ENCODE assay signal across 1 cellular context in the genomic region with DNA sequence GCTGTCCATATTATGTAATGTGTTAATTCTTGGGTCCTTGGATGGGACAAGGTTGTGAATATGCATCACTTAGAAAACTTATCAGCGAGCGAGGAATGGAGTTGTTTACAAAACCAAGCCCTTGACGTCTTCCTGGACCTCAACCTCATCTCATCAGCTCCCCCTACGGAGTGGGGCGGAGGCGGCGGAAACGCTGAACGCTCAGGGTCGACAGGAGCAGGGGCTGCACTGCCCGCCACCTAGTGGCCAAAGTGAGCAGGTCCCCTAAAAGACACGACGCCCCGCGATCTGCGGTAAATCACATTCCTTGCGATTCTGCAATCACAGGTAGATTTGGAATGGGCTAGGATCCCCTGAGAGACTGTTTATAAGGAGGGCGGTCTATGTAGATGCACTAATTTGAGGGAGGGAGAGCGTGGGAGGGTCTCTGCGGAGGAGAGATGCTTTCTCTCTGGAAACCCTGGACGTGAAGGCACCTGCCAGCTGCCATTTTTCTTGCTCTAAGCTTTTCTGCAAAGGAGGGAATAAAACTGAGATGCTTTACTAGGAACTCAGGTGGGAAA.
TF ChIP-seq lines count a peak whose summit lies in the region.

No MANE protein-coding gene starts in this region.

TF ChIP-seq in HepG2, 621 proteins besides CTCF, POLR2A, EP300 and RAD21 (continued from another document and continues in another):
- TF ChIP-seq, protein P1, sequence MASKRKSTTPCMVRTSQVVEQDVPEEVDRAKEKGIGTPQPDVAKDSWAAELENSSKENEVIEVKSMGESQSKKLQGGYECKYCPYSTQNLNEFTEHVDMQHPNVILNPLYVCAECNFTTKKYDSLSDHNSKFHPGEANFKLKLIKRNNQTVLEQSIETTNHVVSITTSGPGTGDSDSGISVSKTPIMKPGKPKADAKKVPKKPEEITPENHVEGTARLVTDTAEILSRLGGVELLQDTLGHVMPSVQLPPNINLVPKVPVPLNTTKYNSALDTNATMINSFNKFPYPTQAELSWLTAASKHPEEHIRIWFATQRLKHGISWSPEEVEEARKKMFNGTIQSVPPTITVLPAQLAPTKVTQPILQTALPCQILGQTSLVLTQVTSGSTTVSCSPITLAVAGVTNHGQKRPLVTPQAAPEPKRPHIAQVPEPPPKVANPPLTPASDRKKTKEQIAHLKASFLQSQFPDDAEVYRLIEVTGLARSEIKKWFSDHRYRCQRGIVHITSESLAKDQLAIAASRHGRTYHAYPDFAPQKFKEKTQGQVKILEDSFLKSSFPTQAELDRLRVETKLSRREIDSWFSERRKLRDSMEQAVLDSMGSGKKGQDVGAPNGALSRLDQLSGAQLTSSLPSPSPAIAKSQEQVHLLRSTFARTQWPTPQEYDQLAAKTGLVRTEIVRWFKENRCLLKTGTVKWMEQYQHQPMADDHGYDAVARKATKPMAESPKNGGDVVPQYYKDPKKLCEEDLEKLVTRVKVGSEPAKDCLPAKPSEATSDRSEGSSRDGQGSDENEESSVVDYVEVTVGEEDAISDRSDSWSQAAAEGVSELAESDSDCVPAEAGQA (IDR thresholded peaks at IDR 0.05; ENCODE audit: low read depth), result 0 out of 2 replicates have a peak, but pooled peaks have one; percentile 17
- TF ChIP-seq, protein P1 (CRISPR knock-in tag; IDR thresholded peaks at IDR 0.05; ENCODE audit: borderline replicate concordance), result no peak
- TF ChIP-seq, protein P2, sequence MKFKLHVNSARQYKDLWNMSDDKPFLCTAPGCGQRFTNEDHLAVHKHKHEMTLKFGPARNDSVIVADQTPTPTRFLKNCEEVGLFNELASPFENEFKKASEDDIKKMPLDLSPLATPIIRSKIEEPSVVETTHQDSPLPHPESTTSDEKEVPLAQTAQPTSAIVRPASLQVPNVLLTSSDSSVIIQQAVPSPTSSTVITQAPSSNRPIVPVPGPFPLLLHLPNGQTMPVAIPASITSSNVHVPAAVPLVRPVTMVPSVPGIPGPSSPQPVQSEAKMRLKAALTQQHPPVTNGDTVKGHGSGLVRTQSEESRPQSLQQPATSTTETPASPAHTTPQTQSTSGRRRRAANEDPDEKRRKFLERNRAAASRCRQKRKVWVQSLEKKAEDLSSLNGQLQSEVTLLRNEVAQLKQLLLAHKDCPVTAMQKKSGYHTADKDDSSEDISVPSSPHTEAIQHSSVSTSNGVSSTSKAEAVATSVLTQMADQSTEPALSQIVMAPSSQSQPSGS (CRISPR knock-in tag; IDR thresholded peaks at IDR 0.05), result peak; percentile 51
- TF ChIP-seq, protein P3, sequence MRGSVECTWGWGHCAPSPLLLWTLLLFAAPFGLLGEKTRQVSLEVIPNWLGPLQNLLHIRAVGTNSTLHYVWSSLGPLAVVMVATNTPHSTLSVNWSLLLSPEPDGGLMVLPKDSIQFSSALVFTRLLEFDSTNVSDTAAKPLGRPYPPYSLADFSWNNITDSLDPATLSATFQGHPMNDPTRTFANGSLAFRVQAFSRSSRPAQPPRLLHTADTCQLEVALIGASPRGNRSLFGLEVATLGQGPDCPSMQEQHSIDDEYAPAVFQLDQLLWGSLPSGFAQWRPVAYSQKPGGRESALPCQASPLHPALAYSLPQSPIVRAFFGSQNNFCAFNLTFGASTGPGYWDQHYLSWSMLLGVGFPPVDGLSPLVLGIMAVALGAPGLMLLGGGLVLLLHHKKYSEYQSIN (CRISPR knock-in tag; IDR thresholded peaks at IDR 0.05; ENCODE audit: borderline replicate concordance), result no peak
- TF ChIP-seq ZNF292 (CRISPR knock-in tag; IDR thresholded peaks at IDR 0.05; ENCODE audit: borderline replicate concordance, low read depth) (no peak), BORCS8-MEF2B (CRISPR knock-in tag; IDR thresholded peaks at IDR 0.05) (peak; percentile 89), SATB2 (CRISPR knock-in tag; IDR thresholded peaks at IDR 0.05) (no peak), ZNF577 (CRISPR knock-in tag; IDR thresholded peaks at IDR 0.05; ENCODE audit: borderline replicate concordance, low read depth) (no peak), ZC3H13 (CRISPR knock-in tag; IDR thresholded peaks at IDR 0.05) (no peak), ZFP1 (CRISPR knock-in tag; IDR thresholded peaks at IDR 0.05) (no peak), ZNF33B (CRISPR knock-in tag; IDR thresholded peaks at IDR 0.05) (0 out of 2 replicates have a peak, but pooled peaks have one; percentile 35), ZNF543 (CRISPR knock-in tag; IDR thresholded peaks at IDR 0.05) (no peak), ERF (CRISPR knock-in tag; IDR thresholded peaks at IDR 0.05) (peak; percentile 78; the same call in 1 of the 2 replicates), ZNF589 (CRISPR knock-in tag; conservative IDR thresholded peaks at IDR 0.05) (no peak), SOX5 (CRISPR knock-in tag; IDR thresholded peaks at IDR 0.05; ENCODE audit: borderline replicate concordance) (0 out of 2 replicates have a peak, but pooled peaks have one; percentile 42), JUNB (CRISPR knock-in tag; IDR thresholded peaks at IDR 0.05; ENCODE audit: borderline replicate concordance) (no peak), ZNF205 (CRISPR knock-in tag; IDR thresholded peaks at IDR 0.05) (peak; percentile 86), ZBTB38 (CRISPR knock-in tag; IDR thresholded peaks at IDR 0.05) (peak; percentile 68; the same call in 1 of the 2 replicates), ZNF772 (CRISPR knock-in tag; IDR thresholded peaks at IDR 0.05) (no peak), SIN3A (IDR thresholded peaks at IDR 0.05; ENCODE audit: borderline replicate concordance, low read depth, low read length) (no peak), ZNF274 (CRISPR knock-in tag; IDR thresholded peaks at IDR 0.05) (0 out of 2 replicates have a peak, but pooled peaks have one; percentile 61), HDAC2 (CRISPR knock-in tag; IDR thresholded peaks at IDR 0.05) (peak; percentile 88), HNF4A (CRISPR knock-in tag; IDR thresholded peaks at IDR 0.05) (peak; percentile 55), KDM5A (IDR thresholded peaks at IDR 0.05; ENCODE audit: borderline replicate concordance, low read length) (no peak), MED1 (CRISPR knock-in tag; IDR thresholded peaks at IDR 0.05) (no peak), ISL2 (CRISPR knock-in tag; IDR thresholded peaks at IDR 0.05) (peak; percentile 43; the same call in 1 of the 2 replicates)
- TF ChIP-seq, protein P4, sequence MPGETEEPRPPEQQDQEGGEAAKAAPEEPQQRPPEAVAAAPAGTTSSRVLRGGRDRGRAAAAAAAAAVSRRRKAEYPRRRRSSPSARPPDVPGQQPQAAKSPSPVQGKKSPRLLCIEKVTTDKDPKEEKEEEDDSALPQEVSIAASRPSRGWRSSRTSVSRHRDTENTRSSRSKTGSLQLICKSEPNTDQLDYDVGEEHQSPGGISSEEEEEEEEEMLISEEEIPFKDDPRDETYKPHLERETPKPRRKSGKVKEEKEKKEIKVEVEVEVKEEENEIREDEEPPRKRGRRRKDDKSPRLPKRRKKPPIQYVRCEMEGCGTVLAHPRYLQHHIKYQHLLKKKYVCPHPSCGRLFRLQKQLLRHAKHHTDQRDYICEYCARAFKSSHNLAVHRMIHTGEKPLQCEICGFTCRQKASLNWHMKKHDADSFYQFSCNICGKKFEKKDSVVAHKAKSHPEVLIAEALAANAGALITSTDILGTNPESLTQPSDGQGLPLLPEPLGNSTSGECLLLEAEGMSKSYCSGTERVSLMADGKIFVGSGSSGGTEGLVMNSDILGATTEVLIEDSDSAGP (CRISPR knock-in tag; IDR thresholded peaks at IDR 0.05; ENCODE audit: borderline replicate concordance), result peak; percentile 84
- TF ChIP-seq, protein P5, sequence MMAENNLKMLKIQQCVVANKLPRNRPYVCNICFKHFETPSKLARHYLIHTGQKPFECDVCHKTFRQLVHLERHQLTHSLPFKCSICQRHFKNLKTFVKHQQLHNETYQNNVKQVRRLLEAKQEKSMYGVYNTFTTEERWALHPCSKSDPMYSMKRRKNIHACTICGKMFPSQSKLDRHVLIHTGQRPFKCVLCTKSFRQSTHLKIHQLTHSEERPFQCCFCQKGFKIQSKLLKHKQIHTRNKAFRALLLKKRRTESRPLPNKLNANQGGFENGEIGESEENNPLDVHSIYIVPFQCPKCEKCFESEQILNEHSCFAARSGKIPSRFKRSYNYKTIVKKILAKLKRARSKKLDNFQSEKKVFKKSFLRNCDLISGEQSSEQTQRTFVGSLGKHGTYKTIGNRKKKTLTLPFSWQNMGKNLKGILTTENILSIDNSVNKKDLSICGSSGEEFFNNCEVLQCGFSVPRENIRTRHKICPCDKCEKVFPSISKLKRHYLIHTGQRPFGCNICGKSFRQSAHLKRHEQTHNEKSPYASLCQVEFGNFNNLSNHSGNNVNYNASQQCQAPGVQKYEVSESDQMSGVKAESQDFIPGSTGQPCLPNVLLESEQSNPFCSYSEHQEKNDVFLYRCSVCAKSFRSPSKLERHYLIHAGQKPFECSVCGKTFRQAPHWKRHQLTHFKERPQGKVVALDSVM (CRISPR knock-in tag; IDR thresholded peaks at IDR 0.05), result 0 out of 2 replicates have a peak, but pooled peaks have one; percentile 12
- TF ChIP-seq, protein P6, sequence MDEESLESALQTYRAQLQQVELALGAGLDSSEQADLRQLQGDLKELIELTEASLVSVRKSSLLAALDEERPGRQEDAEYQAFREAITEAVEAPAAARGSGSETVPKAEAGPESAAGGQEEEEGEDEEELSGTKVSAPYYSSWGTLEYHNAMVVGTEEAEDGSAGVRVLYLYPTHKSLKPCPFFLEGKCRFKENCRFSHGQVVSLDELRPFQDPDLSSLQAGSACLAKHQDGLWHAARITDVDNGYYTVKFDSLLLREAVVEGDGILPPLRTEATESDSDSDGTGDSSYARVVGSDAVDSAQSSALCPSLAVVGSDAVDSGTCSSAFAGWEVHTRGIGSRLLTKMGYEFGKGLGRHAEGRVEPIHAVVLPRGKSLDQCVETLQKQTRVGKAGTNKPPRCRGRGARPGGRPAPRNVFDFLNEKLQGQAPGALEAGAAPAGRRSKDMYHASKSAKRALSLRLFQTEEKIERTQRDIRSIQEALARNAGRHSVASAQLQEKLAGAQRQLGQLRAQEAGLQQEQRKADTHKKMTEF (CRISPR knock-in tag; IDR thresholded peaks at IDR 0.05), result peak; percentile 69
- TF ChIP-seq, protein P7, sequence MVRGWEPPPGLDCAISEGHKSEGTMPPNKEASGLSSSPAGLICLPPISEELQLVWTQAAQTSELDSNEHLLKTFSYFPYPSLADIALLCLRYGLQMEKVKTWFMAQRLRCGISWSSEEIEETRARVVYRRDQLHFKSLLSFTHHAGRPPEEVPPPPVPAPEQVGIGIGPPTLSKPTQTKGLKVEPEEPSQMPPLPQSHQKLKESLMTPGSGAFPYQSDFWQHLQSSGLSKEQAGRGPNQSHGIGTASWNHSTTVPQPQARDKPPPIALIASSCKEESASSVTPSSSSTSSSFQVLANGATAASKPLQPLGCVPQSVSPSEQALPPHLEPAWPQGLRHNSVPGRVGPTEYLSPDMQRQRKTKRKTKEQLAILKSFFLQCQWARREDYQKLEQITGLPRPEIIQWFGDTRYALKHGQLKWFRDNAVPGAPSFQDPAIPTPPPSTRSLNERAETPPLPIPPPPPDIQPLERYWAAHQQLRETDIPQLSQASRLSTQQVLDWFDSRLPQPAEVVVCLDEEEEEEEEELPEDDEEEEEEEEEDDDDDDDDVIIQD (CRISPR knock-in tag; IDR thresholded peaks at IDR 0.05; ENCODE audit: low read depth), result peak; percentile 88
- TF ChIP-seq, protein P8, sequence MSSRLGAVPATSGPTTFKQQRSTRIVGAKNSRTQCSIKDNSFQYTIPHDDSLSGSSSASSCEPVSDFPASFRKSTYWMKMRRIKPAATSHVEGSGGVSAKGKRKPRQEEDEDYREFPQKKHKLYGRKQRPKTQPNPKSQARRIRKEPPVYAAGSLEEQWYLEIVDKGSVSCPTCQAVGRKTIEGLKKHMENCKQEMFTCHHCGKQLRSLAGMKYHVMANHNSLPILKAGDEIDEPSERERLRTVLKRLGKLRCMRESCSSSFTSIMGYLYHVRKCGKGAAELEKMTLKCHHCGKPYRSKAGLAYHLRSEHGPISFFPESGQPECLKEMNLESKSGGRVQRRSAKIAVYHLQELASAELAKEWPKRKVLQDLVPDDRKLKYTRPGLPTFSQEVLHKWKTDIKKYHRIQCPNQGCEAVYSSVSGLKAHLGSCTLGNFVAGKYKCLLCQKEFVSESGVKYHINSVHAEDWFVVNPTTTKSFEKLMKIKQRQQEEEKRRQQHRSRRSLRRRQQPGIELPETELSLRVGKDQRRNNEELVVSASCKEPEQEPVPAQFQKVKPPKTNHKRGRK (CRISPR knock-in tag; IDR thresholded peaks at IDR 0.05), result no peak
- TF ChIP-seq, protein P9, sequence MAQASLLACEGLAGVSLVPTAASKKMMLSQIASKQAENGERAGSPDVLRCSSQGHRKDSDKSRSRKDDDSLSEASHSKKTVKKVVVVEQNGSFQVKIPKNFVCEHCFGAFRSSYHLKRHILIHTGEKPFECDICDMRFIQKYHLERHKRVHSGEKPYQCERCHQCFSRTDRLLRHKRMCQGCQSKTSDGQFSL (CRISPR knock-in tag; IDR thresholded peaks at IDR 0.05), result no peak; the same call in 1 of the 2 replicates
- TF ChIP-seq, protein P10, sequence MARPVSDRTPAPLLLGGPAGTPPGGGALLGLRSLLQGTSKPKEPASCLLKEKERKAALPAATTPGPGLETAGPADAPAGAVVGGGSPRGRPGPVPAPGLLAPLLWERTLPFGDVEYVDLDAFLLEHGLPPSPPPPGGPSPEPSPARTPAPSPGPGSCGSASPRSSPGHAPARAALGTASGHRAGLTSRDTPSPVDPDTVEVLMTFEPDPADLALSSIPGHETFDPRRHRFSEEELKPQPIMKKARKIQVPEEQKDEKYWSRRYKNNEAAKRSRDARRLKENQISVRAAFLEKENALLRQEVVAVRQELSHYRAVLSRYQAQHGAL (CRISPR knock-in tag; IDR thresholded peaks at IDR 0.05; ENCODE audit: not compliant biosample characterization), result no peak
- TF ChIP-seq, protein P11, sequence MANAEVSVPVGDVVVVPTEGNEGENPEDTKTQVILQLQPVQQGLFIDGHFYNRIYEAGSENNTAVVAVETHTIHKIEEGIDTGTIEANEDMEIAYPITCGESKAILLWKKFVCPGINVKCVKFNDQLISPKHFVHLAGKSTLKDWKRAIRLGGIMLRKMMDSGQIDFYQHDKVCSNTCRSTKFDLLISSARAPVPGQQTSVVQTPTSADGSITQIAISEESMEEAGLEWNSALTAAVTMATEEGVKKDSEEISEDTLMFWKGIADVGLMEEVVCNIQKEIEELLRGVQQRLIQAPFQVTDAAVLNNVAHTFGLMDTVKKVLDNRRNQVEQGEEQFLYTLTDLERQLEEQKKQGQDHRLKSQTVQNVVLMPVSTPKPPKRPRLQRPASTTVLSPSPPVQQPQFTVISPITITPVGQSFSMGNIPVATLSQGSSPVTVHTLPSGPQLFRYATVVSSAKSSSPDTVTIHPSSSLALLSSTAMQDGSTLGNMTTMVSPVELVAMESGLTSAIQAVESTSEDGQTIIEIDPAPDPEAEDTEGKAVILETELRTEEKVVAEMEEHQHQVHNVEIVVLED (CRISPR knock-in tag; IDR thresholded peaks at IDR 0.05; ENCODE audit: borderline replicate concordance), result peak; percentile 40; the same call in 1 of the 2 replicates
